26 cellular contexts compared by ENCODE assay signal in the genomic region with DNA sequence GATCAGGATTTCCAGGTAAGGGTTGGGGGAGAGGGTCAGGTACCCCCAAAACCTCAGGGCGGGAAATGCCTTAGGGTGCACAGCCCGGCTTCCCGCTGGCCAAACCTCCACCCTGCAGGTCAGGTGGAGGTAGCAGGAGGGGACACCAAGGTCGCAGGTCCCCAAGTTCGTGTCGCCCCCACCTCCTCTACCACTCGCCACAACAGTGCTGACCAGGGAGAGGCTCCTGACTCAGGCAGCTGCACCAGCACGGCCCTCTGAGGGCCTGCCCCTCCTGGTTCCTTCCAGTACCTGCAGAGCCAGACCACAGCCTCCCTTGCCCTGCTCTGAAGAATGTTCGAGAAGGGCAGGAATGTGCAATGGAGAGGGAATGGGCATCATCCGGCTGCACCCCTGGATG.
"Had no signal": no experiment of that assay in that cellular context is flagged by ENCODE, and none has a peak within 500 bp of the region (broad histone marks: within the 10 kb centered on the region; RNA-seq: fewer than 3 reads in every experiment).

No MANE protein-coding gene starts in this region.

- H3K4me3 Mint-ChIP-seq: activated CD4-positive, alpha-beta memory T cell treated with anti-CD3 and anti-CD28 coated beads for 36 hours; activated CD4-positive, alpha-beta T cell treated with anti-CD3 and anti-CD28 coated beads, Interleukin-2, amount 10 ng/mL, durations not matched to agents 24 days and 14 days; activated naive CD8-positive, alpha-beta T cell treated with anti-CD3 and anti-CD28 coated beads, Interleukin-2, amount 10 ng/mL, durations not matched to agents 7 days and 5 days; activated T-cell treated with anti-CD3 and anti-CD28 coated beads, Interleukin-2, amount 50 U/mL, for 72 hours; T-helper 17 cell; WTC11 had no signal

- H3K4me3 ChIP-seq: breast epithelium had no signal

- H3K9ac ChIP-seq: KMS-11 had no signal

- DNase-seq: activated CD4-positive, alpha-beta memory T cell treated with anti-CD3 and anti-CD28 coated beads for 36 hours; activated CD4-positive, alpha-beta T cell treated with anti-CD3 and anti-CD28 coated beads, Interleukin-2, amount 10 ng/mL, durations not matched to agents 24 days and 14 days; activated CD4-positive, CD25-positive, alpha-beta regulatory T cell treated with anti-CD3 and anti-CD28 coated beads, Interleukin-2, amount 50 U/mL, for 72 hours; activated CD8-positive, alpha-beta memory T cell treated with anti-CD3 and anti-CD28 coated beads for 24 hours; activated naive CD4-positive, alpha-beta T cell treated with anti-CD3 and anti-CD28 coated beads, Interleukin-2, amount 50 U/mL, for 16 hours; activated naive CD8-positive, alpha-beta T cell treated with anti-CD3 and anti-CD28 coated beads, Interleukin-2, amount 10 ng/mL, durations not matched to agents 7 days and 5 days; activated T-cell treated with anti-CD3 and anti-CD28 coated beads, Interleukin-2, amount 50 U/mL, for 72 hours; aorta; central memory CD4-positive, alpha-beta T cell; NCI-H1092; NCI-H1417; NCI-H2029; NCI-H2107; NCI-H226; NCI-H526 treated with DMSO at 0.1 percent for 48 hours; NCI-H82; OCI-M1; RPMI8226; SHP77 treated with DMSO at 0.1 percent for 48 hours; T-helper 17 cell; T-helper 9 cell had no signal

- H3K9me3 Mint-ChIP-seq: activated CD4-positive, alpha-beta memory T cell treated with anti-CD3 and anti-CD28 coated beads for 36 hours; activated CD4-positive, alpha-beta T cell treated with anti-CD3 and anti-CD28 coated beads, Interleukin-2, amount 10 ng/mL, durations not matched to agents 24 days and 14 days; activated naive CD8-positive, alpha-beta T cell treated with anti-CD3 and anti-CD28 coated beads, Interleukin-2, amount 10 ng/mL, durations not matched to agents 7 days and 5 days; activated T-cell treated with anti-CD3 and anti-CD28 coated beads, Interleukin-2, amount 50 U/mL, for 72 hours; activated T-helper 2 cell treated with anti-CD3 and anti-CD28 coated beads, Interferon-gamma antibody, Interleukin-2, Interleukin-4, amounts not matched to agents 10 μg/mL and 5 μg/mL and 100 μg/mL, durations not matched to agents 14 hours and 24 hours and 36 hours; WTC11 had no signal

- H3K27ac ChIP-seq: breast epithelium, KMS-11 had no signal

- H3K27ac Mint-ChIP-seq: activated CD4-positive, alpha-beta memory T cell treated with anti-CD3 and anti-CD28 coated beads for 36 hours; activated CD4-positive, alpha-beta T cell treated with anti-CD3 and anti-CD28 coated beads, Interleukin-2, amount 10 ng/mL, durations not matched to agents 24 days and 14 days; activated naive CD8-positive, alpha-beta T cell treated with anti-CD3 and anti-CD28 coated beads, Interleukin-2, amount 10 ng/mL, durations not matched to agents 7 days and 5 days; activated T-cell treated with anti-CD3 and anti-CD28 coated beads, Interleukin-2, amount 50 U/mL, for 72 hours; activated T-helper 2 cell treated with anti-CD3 and anti-CD28 coated beads, Interferon-gamma antibody, Interleukin-2, Interleukin-4, amounts not matched to agents 10 μg/mL and 5 μg/mL and 100 μg/mL, durations not matched to agents 14 hours and 24 hours and 36 hours; T-helper 17 cell had no signal

- ATAC-seq: activated T-cell treated with anti-CD3 and anti-CD28 coated beads, Interleukin-2, amount 50 U/mL, for 72 hours; Panc1; T-helper 17 cell; WTC11 had no signal

- H3K9me3 ChIP-seq: breast epithelium had no signal

- H3K4me2 ChIP-seq: KMS-11 had no signal
